8 cellular contexts compared by ENCODE assay signal in genomic region chr18:12990128-12990485, GRCh38. TPM values are rescaled to one million over a fixed set of nuclear protein-coding genes. Genes with fewer than 3 reads are reported as not detected.
DNase-seq lines count a peak whose midpoint lies in the region; ATAC-seq, FAIRE-seq and TF ChIP-seq lines count a peak whose summit lies in the region.

No MANE protein-coding gene starts in this region.

- WGBS in HepG2 (ENCODE audit: low lambda C conversion rate) = 89% methylated on average over 2 of the region's 2 CpGs
- WGBS in right lobe of liver (ENCODE audit: insufficient coverage, low coverage, low lambda C conversion rate, missing lambda C conversion rate) = 64% methylated on average over 2 of the region's 2 CpGs
- 100% methylated on average over 2 of the region's 2 CpGs for WGBS in mesenchymal stem cell

- H3K4me2 ChIP-seq in HepG2 (ENCODE audit: low read depth, low read length) (peak overlapping the region; percentile 78), mesenchymal stem cell (ENCODE audit: low read length, poor library complexity, severe bottlenecking) (peak overlapping the region; percentile 83)

- peak overlapping the region; percentile 96 for H4K8ac ChIP-seq in mesenchymal stem cell (ENCODE audit: low read length)

- peaks cover under 1 to 15% of the 10 kb centered on the region in 2 experiments; a peak in 4 of 5 replicates for H3K36me3 ChIP-seq in HepG2 (replicated peaks in 1 of 2; ENCODE audit: control insufficient read depth in 1 of 2, insufficient read depth in 2 of 2, low read length in 2 of 2)
- peaks cover 0 to 10% (median under 1%) of the 10 kb centered on the region in 4 donors for H3K36me3 ChIP-seq in right lobe of liver
- H3K36me3 ChIP-seq in mesenchymal stem cell (ENCODE audit: control insufficient read depth in 1 of 2, insufficient read depth in 2 of 2, low read depth in 1 of 2, low read length in 2 of 2) = peaks cover 0 to 14% of the 10 kb centered on the region in 2 experiments

- no peak overlapping the region for H2AK5ac ChIP-seq in mesenchymal stem cell (ENCODE audit: low read length, severe bottlenecking)

- no peak overlapping the region for H2AFZ ChIP-seq in HepG2 (ENCODE audit: low read length)
- no peak overlapping the region for H2AFZ ChIP-seq in mesenchymal stem cell (ENCODE audit: low read depth, low read length)

- peak overlapping the region in 1 of 2 experiments; percentile 61 for H3K4ac ChIP-seq in mesenchymal stem cell (ENCODE audit: low read depth in 1 of 2, low read length in 2 of 2)

- H4K20me1 ChIP-seq in HepG2 (ENCODE audit: insufficient read depth, low read length) = no peaks in the 10 kb centered on the region

- no peak for ATAC-seq in HepG2
- no peak for ATAC-seq in right lobe of liver
- ATAC-seq in GM21529 (IDR thresholded peaks at IDR 0.05; ENCODE audit: unreplicated experiment) = no peak
- ATAC-seq in GM21381 (IDR thresholded peaks at IDR 0.05; ENCODE audit: unreplicated experiment) = no peak

- peaks cover 35% of the 10 kb centered on the region for H3K79me2 ChIP-seq in HepG2 (ENCODE audit: insufficient read depth, low read length)

- H2BK15ac ChIP-seq in mesenchymal stem cell (ENCODE audit: low read depth, poor library complexity, severe bottlenecking) = no peak overlapping the region

- H3K4me3 ChIP-seq in HepG2 (replicated peaks in 1 of 3; ENCODE audit: insufficient read depth in 1 of 3, low read depth in 2 of 3, low read length in 3 of 3) (peak overlapping the region; percentile 70 to 91 (median 87)), right lobe of liver (no peak overlapping the region), mesenchymal stem cell (ENCODE audit: insufficient read depth in 1 of 2, low read depth in 1 of 2, low read length in 2 of 2) (peak overlapping the region in 1 of 2 experiments; percentile 95)

- TF ChIP-seq CTCF in HepG2 (CRISPR knock-in tag; IDR thresholded peaks at IDR 0.05) (no peak), right lobe of liver (IDR thresholded peaks at IDR 0.05) (no peak)

- TF ChIP-seq POLR2A in HepG2 (IDR thresholded peaks at IDR 0.05; ENCODE audit: insufficient read depth in 1 of 2, low read depth in 2 of 2, low read length in 2 of 2) (peak in 1 of 2 experiments; percentile 25; a peak in 1 of 4 replicates), right lobe of liver (IDR thresholded peaks at IDR 0.05) (no peak)

- H3K27me3 ChIP-seq in HepG2 (ENCODE audit: control insufficient read depth in 1 of 2, insufficient read depth in 2 of 2, low read length in 2 of 2) (no peaks in the 10 kb centered on the region; a peak in 2 of 5 replicates), right lobe of liver (no peaks in the 10 kb centered on the region), mesenchymal stem cell (ENCODE audit: control insufficient read depth in 1 of 2, insufficient read depth in 1 of 2, low read length in 2 of 2) (no peaks in the 10 kb centered on the region)

- H2BK120ac ChIP-seq in mesenchymal stem cell (ENCODE audit: low read depth, low read length) = no peak overlapping the region

- H3K23ac ChIP-seq in mesenchymal stem cell (ENCODE audit: low read length in 2 of 2) = no peak overlapping the region

- H3K79me1 ChIP-seq in mesenchymal stem cell (replicated peaks; ENCODE audit: low read length, poor library complexity, severe bottlenecking) = peaks cover 2% of the 10 kb centered on the region

- in situ Hi-C loops in HepG2 (cut with HindIII; ENCODE audit: extremely low pct_ligation_motif_present, low pct_unique_long_range_greater_than_20kb) = no loop called here

- H4K91ac ChIP-seq in mesenchymal stem cell (ENCODE audit: low read length) = peak overlapping the region; percentile 72

- DNase-seq in HepG2 (ENCODE audit: low spot score) (no peak), right lobe of liver (no peak), activated T-cell treated with anti-CD3 and anti-CD28 coated beads for 4 hours (peak; percentile 25), mesenchymal stem cell (peak; percentile 1), urothelium cell line (ENCODE audit: low spot score) (no peak), NCI-H510A (lab: John Stamatoyannopoulos, UW) (no peak)

- H3K9me3 ChIP-seq in HepG2 (ENCODE audit: low read length) (no peaks in the 10 kb centered on the region), right lobe of liver (no peaks in the 10 kb centered on the region), mesenchymal stem cell (ENCODE audit: control insufficient read depth, low read length) (no peaks in the 10 kb centered on the region)

- TF ChIP-seq RAD21 in HepG2 (CRISPR knock-in tag; IDR thresholded peaks at IDR 0.05) = no peak

- no peak overlapping the region for H3K18ac ChIP-seq in mesenchymal stem cell (ENCODE audit: low read depth in 1 of 2, low read length in 2 of 2)

- no peak overlapping the region for H2BK12ac ChIP-seq in mesenchymal stem cell (ENCODE audit: low read length in 2 of 2)

- H3K9ac ChIP-seq in HepG2 (ENCODE audit: insufficient read depth, low read depth, low read length) (peak overlapping the region; percentile 83), mesenchymal stem cell (ENCODE audit: low read length) (peak overlapping the region; percentile 96)

- CTCF ChIA-PET in HepG2 (lab: Yijun Ruan, JAX; ENCODE audit: low intra/inter-chr PET ratio, low total read pairs) = no interaction called here

- H3K4me1 ChIP-seq in HepG2 (ENCODE audit: insufficient read depth, low read length) (peaks cover 38% of the 10 kb centered on the region), right lobe of liver (peaks cover 0 to 13% (median 3%) of the 10 kb centered on the region in 4 donors), mesenchymal stem cell (ENCODE audit: control insufficient read depth, insufficient read depth, low read depth, low read length) (peaks cover 9% of the 10 kb centered on the region)

- H3K27ac ChIP-seq in HepG2 (ENCODE audit: extremely low read length, insufficient read depth, low read length) = peak overlapping the region; percentile 86
- no peak overlapping the region for H3K27ac ChIP-seq in right lobe of liver
- H3K27ac ChIP-seq in mesenchymal stem cell (ENCODE audit: low read length, poor library complexity, severe bottlenecking) = no peak overlapping the region

- no TSS peak for BruUV-seq in HepG2 (replicated peaks; lab: Mats Ljungman, UMichigan)

- no peak overlapping the region for H3K14ac ChIP-seq in mesenchymal stem cell (ENCODE audit: low read length in 2 of 2)

- FAIRE-seq in HepG2 (lab: Jason Lieb, UNC) (peak; percentile 47), urothelium cell line (lab: Jason Lieb, UNC) (peak; percentile 100)

- no peak overlapping the region for H2BK5ac ChIP-seq in mesenchymal stem cell (ENCODE audit: low read depth, low read length, poor library complexity, severe bottlenecking)

- no peak for TF ChIP-seq EP300 in HepG2 (IDR thresholded peaks at IDR 0.05; ENCODE audit: low read depth in 2 of 2, low read length in 2 of 2)
- no peak for TF ChIP-seq EP300 in HepG2 (CRISPR knock-in tag; IDR thresholded peaks at IDR 0.05; ENCODE audit: borderline replicate concordance)

- intact Hi-C loops in HepG2 (cut with micrococcal nuclease; ENCODE audit: unreplicated experiment) (loop anchor here (5.0 to 10.0 kb wide), 3 partner anchors 43 to 642 kb away; partner anchors contain the start of gene SEH1L), right lobe of liver (cut with DNase I) (no loop called here)

- POLR2A ChIA-PET in HepG2 (lab: Yijun Ruan, JAX) = interaction anchor here (1.6 to 1.7 kb wide), 3 partner anchors 42 to 148 kb away, joined by 4 to 11 read pairs (median 9); partner anchors contain the start of genes PTPN2 and SEH1L

RNA-seq across cellular contexts. Expression of gene CEP192, which starts 1.1 kb away (rescaled TPM):
- 24.7 and 33.6 TPM in 2 replicates for total RNA-seq in HepG2 (2016; rRNA removed; fragmentation: Illumina TruSeq; extraction: Trizol)
- total RNA-seq in HepG2 (2016; cell fraction: cytosol; rRNA removed; fragmentation: Illumina TruSeq; extraction: Trizol; ENCODE audit: low read depth) = 50.8 and 65.5 TPM in 2 replicates
- total RNA-seq in HepG2 (2016; cell fraction: insoluble cytoplasmic fraction; rRNA removed; fragmentation: Illumina TruSeq; extraction: Trizol) = 24.0 and 29.5 TPM in 2 replicates
- 48.0 and 59.3 TPM in 2 replicates for total RNA-seq in HepG2 (2016; cell fraction: membrane; rRNA removed; fragmentation: Illumina TruSeq; extraction: Trizol)
- 28.6 and 34.6 TPM in 2 replicates for total RNA-seq in HepG2 (2016; cell fraction: nucleus; rRNA removed; fragmentation: Illumina TruSeq; extraction: Trizol)
- polyA plus RNA-seq in HepG2 (2011; rRNA removed) = 12.2 and 15.3 TPM in 2 replicates
- 6.1 and 8.7 TPM in 2 replicates for polyA plus RNA-seq in HepG2 (2011; cell fraction: cytosol; rRNA removed)
- polyA plus RNA-seq in HepG2 (2011; cell fraction: nucleus; rRNA removed) = 14.1 and 15.3 TPM in 2 replicates
- 6.9 and 10.2 TPM in 2 replicates for polyA plus RNA-seq in HepG2 (2012)
- polyA plus RNA-seq in HepG2 (2016; cell fraction: cytosol; fragmentation: Illumina TruSeq; extraction: Trizol; ENCODE audit: low read depth) = 1.0 and 1.6 TPM in 2 replicates
- polyA plus RNA-seq in HepG2 (2016; cell fraction: insoluble cytoplasmic fraction; fragmentation: Illumina TruSeq; extraction: Trizol; ENCODE audit: low read depth) = 16.2 and 18.0 TPM in 2 replicates
- polyA plus RNA-seq in HepG2 (2016; cell fraction: membrane; fragmentation: Illumina TruSeq; extraction: Trizol; ENCODE audit: low read depth) = 3.0 and 3.3 TPM in 2 replicates
- polyA plus RNA-seq in HepG2 (2016; cell fraction: nucleus; fragmentation: Illumina TruSeq; extraction: Trizol; ENCODE audit: insufficient read depth, low read depth) = 27.2 and 34.7 TPM in 2 replicates
- polyA minus RNA-seq in HepG2 (2011; rRNA and poly(A)+ RNA removed; ENCODE audit: low replicate concordance) = 30.4 and 77.0 TPM in 2 replicates
- polyA minus RNA-seq in HepG2 (2011; cell fraction: cytosol; rRNA and poly(A)+ RNA removed) = 20.5 and 21.1 TPM in 2 replicates
- polyA minus RNA-seq in HepG2 (2011; cell fraction: nucleus; rRNA and poly(A)+ RNA removed) = 48.3 and 49.1 TPM in 2 replicates
- total RNA-seq in right lobe of liver = 1 to 10 TPM; 7.5 to 9.1 (median 8.3) TPM
- 4.9 TPM for polyA plus RNA-seq in mesenchymal stem cell (2013, experiment 1 of 2)
- polyA plus RNA-seq in mesenchymal stem cell (2013, experiment 2 of 2) = 4.7 TPM

RNA-seq across cellular contexts. Expression of gene SEH1L, which starts 42.3 kb away (rescaled TPM):
- 59.6 and 96.2 TPM in 2 replicates for total RNA-seq in HepG2 (2016; rRNA removed; fragmentation: Illumina TruSeq; extraction: Trizol)
- total RNA-seq in HepG2 (2016; cell fraction: cytosol; rRNA removed; fragmentation: Illumina TruSeq; extraction: Trizol; ENCODE audit: low read depth) = 17.4 and 19.2 TPM in 2 replicates
- 55.1 and 101 TPM in 2 replicates for total RNA-seq in HepG2 (2016; cell fraction: insoluble cytoplasmic fraction; rRNA removed; fragmentation: Illumina TruSeq; extraction: Trizol)
- 36.0 and 39.4 TPM in 2 replicates for total RNA-seq in HepG2 (2016; cell fraction: membrane; rRNA removed; fragmentation: Illumina TruSeq; extraction: Trizol)
- total RNA-seq in HepG2 (2016; cell fraction: nucleus; rRNA removed; fragmentation: Illumina TruSeq; extraction: Trizol) = 46.1 and 50.8 TPM in 2 replicates
- polyA plus RNA-seq in HepG2 (2011; rRNA removed) = 43.3 and 63.5 TPM in 2 replicates
- 32.3 and 38.9 TPM in 2 replicates for polyA plus RNA-seq in HepG2 (2011; cell fraction: cytosol; rRNA removed)
- polyA plus RNA-seq in HepG2 (2011; cell fraction: nucleus; rRNA removed) = 36.4 and 40.5 TPM in 2 replicates
- polyA plus RNA-seq in HepG2 (2012) = 26.8 and 30.0 TPM in 2 replicates
- 6.6 and 7.4 TPM in 2 replicates for polyA plus RNA-seq in HepG2 (2016; cell fraction: cytosol; fragmentation: Illumina TruSeq; extraction: Trizol; ENCODE audit: low read depth)
- 76.8 and 84.1 TPM in 2 replicates for polyA plus RNA-seq in HepG2 (2016; cell fraction: insoluble cytoplasmic fraction; fragmentation: Illumina TruSeq; extraction: Trizol; ENCODE audit: low read depth)
- 13.7 and 15.5 TPM in 2 replicates for polyA plus RNA-seq in HepG2 (2016; cell fraction: membrane; fragmentation: Illumina TruSeq; extraction: Trizol; ENCODE audit: low read depth)
- 57.0 and 57.1 TPM in 2 replicates for polyA plus RNA-seq in HepG2 (2016; cell fraction: nucleus; fragmentation: Illumina TruSeq; extraction: Trizol; ENCODE audit: insufficient read depth, low read depth)
- 83.0 and 125 TPM in 2 replicates for polyA minus RNA-seq in HepG2 (2011; rRNA and poly(A)+ RNA removed; ENCODE audit: low replicate concordance)
- 49.3 and 51.1 TPM in 2 replicates for polyA minus RNA-seq in HepG2 (2011; cell fraction: cytosol; rRNA and poly(A)+ RNA removed)
- polyA minus RNA-seq in HepG2 (2011; cell fraction: nucleus; rRNA and poly(A)+ RNA removed) = 70.4 and 83.0 TPM in 2 replicates
- total RNA-seq in right lobe of liver = 10 to 100 TPM; 14.6 to 30.3 (median 20.9) TPM
- polyA plus RNA-seq in mesenchymal stem cell (2013, experiment 1 of 2) = 13.3 TPM
- 13.1 TPM for polyA plus RNA-seq in mesenchymal stem cell (2013, experiment 2 of 2)

Comparison
In these comparisons a context has a peak if more than half of its experiments do, and no peak if none do; other contexts are left out.
1. H3K4me3 ChIP-seq: peak in HepG2 (3 of 3); none in right lobe of liver (0 of 3).
2. DNase-seq: peak in activated T-cell treated with anti-CD3 and anti-CD28 coated beads for 4 hours (single experiment) and mesenchymal stem cell (single experiment); none in HepG2 (single experiment), right lobe of liver (0 of 3), urothelium cell line (single experiment) and NCI-H510A (single experiment).